ENCODE assay signal across 8 cellular contexts in the genomic region with DNA sequence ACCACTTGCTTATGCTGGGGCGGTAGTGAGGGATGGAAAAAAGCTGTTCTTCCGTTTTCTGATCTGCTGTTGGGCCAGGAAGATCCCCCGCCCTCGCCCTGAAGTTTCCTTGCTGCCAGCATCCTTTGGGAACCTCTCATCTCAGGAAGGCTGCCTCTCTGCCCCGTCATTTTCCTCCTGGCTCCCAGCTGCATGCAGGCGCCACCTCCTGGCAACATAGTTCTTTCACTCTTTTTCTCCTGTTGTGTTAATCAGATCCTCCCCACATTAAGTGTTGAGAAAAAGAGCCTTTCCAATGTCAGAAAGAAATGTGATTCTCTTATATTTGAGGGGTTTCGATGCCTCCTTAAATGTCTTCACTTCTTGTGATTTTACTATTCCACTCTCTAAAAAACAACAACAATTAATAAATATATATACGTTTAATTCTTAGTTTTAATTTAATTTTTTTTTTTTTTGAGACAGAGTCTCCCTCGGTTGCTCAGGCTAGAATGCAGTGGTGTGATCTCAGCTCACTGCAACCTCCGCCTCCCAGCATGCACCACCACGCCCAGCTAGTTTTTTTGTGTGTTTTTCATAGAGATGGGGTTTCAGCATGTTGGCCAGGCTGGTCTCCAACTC.
DNase-seq lines count a peak whose midpoint lies in the region; ATAC-seq, FAIRE-seq and TF ChIP-seq lines count a peak whose summit lies in the region.

No MANE protein-coding gene starts in this region.

- H3K4me3 ChIP-seq in K562 (no peak overlapping the region), iPS DF 6.9 (ENCODE audit: low read length) (no peak overlapping the region), spleen (no peak overlapping the region)

- in situ Hi-C loops in Caki2 (cut with HindIII; ENCODE audit: low pct_unique_long_range_greater_than_20kb, low sequenced_read_pairs) (no loop called here), K562 (cut with MboI) (no loop called here)

- no peaks in the 10 kb centered on the region for H3K4me1 ChIP-seq in K562 (replicated peaks in 1 of 2; ENCODE audit: control insufficient read depth in 2 of 2, insufficient read depth in 2 of 2, low read length in 2 of 2)
- H3K4me1 ChIP-seq in iPS DF 6.9 (ENCODE audit: control insufficient read depth, insufficient read depth, low read length) = no peaks in the 10 kb centered on the region; the same call in 1 of the 2 replicates
- peaks cover 0 to 9% (median 2%) of the 10 kb centered on the region in 6 donors for H3K4me1 ChIP-seq in spleen

- H3K9ac ChIP-seq in K562 (ENCODE audit: insufficient read depth in 1 of 2, low read depth in 2 of 2, low read length in 2 of 2) = no peak overlapping the region

- H2AFZ ChIP-seq in K562 (ENCODE audit: low read depth, low read length) = no peak overlapping the region

- POLR2A ChIA-PET in K562 (lab: Yijun Ruan, JAX) = interaction anchor here (0.6 to 2.2 kb wide), 6 partner anchors 10 to 166 kb away, joined by 3 to 13 read pairs (median 4); no protein-coding TSS in a partner anchor

- peaks cover 0 to 4% of the 10 kb centered on the region in 2 experiments; a peak in 1 of 5 replicates for H3K27me3 ChIP-seq in K562 (ENCODE audit: control insufficient read depth in 2 of 2, insufficient read depth in 2 of 2, low read length in 2 of 2)
- no peaks in the 10 kb centered on the region for H3K27me3 ChIP-seq in iPS DF 6.9 (ENCODE audit: control insufficient read depth, insufficient read depth, low read length)
- H3K27me3 ChIP-seq in spleen (replicated peaks in 1 of 7) = no peaks in the 10 kb centered on the region

- intact Hi-C loops in K562 (cut with micrococcal nuclease) = loop anchor here (1.0 kb wide), 1 partner anchor 166 kb away; no protein-coding TSS in a partner anchor
- intact Hi-C loops in spleen (cut with DNase I; ENCODE audit: low total_unique reads) = loop anchor here (5.0 kb wide), 1 partner anchor 164 kb away; no protein-coding TSS in a partner anchor

- H3K9me3 ChIP-seq in K562 (replicated peaks; ENCODE audit: control insufficient read depth, insufficient read depth, low read depth, low read length) (no peaks in the 10 kb centered on the region), iPS DF 6.9 (ENCODE audit: control insufficient read depth, insufficient read depth, low read length) (no peaks in the 10 kb centered on the region), spleen (no peaks in the 10 kb centered on the region)

- peak; percentile 91 for FAIRE-seq in K562 (lab: Jason Lieb, UNC)

- TF ChIP-seq CTCF in K562 (IDR thresholded peaks at IDR 0.05 in 2 of 3, conservative IDR thresholded peaks at IDR 0.05 in 1 of 3; ENCODE audit: insufficient read depth in 2 of 3, low read depth in 1 of 3, low read length in 3 of 3) (peak; percentile 76 to 91 (median 83)), spleen (IDR thresholded peaks at IDR 0.05 in 8 of 11, conservative IDR thresholded peaks at IDR 0.05 in 3 of 11) (peak; percentile 42 to 83 (median 60))

- H4K20me1 ChIP-seq in K562 (replicated peaks; ENCODE audit: control insufficient read depth, insufficient read depth, low read length) = no peaks in the 10 kb centered on the region

- H3K36me3 ChIP-seq in K562 (ENCODE audit: control insufficient read depth, insufficient read depth, low read length) (no peaks in the 10 kb centered on the region), iPS DF 6.9 (ENCODE audit: control insufficient read depth, insufficient read depth, low read length) (no peaks in the 10 kb centered on the region; the same call in 1 of the 2 replicates), spleen (peaks cover 0 to 24% (median 0%) of the 10 kb centered on the region in 6 donors)

- DNase-seq in Caki2 (ENCODE audit: low read depth) (peak; percentile 67), GOT3 (lab: John Stamatoyannopoulos, UW) (peak; percentile 34), NCI-H187 (lab: John Stamatoyannopoulos, UW) (peak; percentile 16 to 61), T-helper 22 cell (ENCODE audit: low read depth) (peak; percentile 14), K562 (ENCODE audit: extremely low read depth in 1 of 4, low spot score in 3 of 4) (peak; percentile 52 to 77 (median 66)), iPS DF 6.9 (ENCODE audit: low read depth, low spot score) (peak; percentile 64), spleen (peak; percentile 82)

- TF ChIP-seq POLR2A in K562 (conservative IDR thresholded peaks at IDR 0.05) (no peak), spleen (IDR thresholded peaks at IDR 0.05) (no peak)

- no peak overlapping the region for H3K4me2 ChIP-seq in K562 (ENCODE audit: insufficient read depth, low read length)

- TF ChIP-seq EP300 in K562 (IDR thresholded peaks at IDR 0.05; ENCODE audit: low read length) = no peak

- H3K9me1 ChIP-seq in K562 (ENCODE audit: control insufficient read depth, insufficient read depth, low read length) = no peaks in the 10 kb centered on the region

- CTCF ChIA-PET in K562 (lab: Yijun Ruan, JAX; ENCODE audit: low intra/inter-chr PET ratio) = interaction anchor here (0.7 to 3.4 kb wide), 4 partner anchors 163 to 169 kb away, joined by 3 to 47 read pairs (median 5); no protein-coding TSS in a partner anchor

- no peaks in the 10 kb centered on the region for H3K79me2 ChIP-seq in K562 (ENCODE audit: control insufficient read depth, insufficient read depth, low read length)

- peak; percentile 87 to 91 for TF ChIP-seq RAD21 in K562 (CRISPR knock-in tag; conservative IDR thresholded peaks at IDR 0.05 in 1 of 2, IDR thresholded peaks at IDR 0.05 in 1 of 2)

- no TSS peak for BruUV-seq in K562 (replicated peaks; lab: Mats Ljungman, UMichigan)

- ATAC-seq in K562 = peak; percentile 85
- ATAC-seq in HG03520 (IDR thresholded peaks at IDR 0.05; ENCODE audit: unreplicated experiment) = no peak

- 1% methylated on average over 11 of the region's 11 CpGs for WGBS in K562 (ENCODE audit: insufficient coverage, low coverage, missing lambda C conversion rate)
- WGBS in iPS DF 6.9 (ENCODE audit: insufficient coverage, insufficient read length) = 88% methylated on average over 1 of the region's 11 CpGs
- 29 to 41% (median 35%) methylated on average over 11 of the region's 11 CpGs for WGBS in spleen, 5 donors

- H3K27ac ChIP-seq in K562 (ENCODE audit: extremely low read depth, low read depth, low read length) (no peak overlapping the region), iPS DF 6.9 (ENCODE audit: low read length) (no peak overlapping the region), spleen (no peak overlapping the region)

TF ChIP-seq in K562, 482 proteins besides CTCF, POLR2A, EP300 and RAD21 (continues in another document):
- no peak for TF ChIP-seq ZFX (CRISPR knock-in tag; IDR thresholded peaks at IDR 0.05)
- TF ChIP-seq, protein P1, sequence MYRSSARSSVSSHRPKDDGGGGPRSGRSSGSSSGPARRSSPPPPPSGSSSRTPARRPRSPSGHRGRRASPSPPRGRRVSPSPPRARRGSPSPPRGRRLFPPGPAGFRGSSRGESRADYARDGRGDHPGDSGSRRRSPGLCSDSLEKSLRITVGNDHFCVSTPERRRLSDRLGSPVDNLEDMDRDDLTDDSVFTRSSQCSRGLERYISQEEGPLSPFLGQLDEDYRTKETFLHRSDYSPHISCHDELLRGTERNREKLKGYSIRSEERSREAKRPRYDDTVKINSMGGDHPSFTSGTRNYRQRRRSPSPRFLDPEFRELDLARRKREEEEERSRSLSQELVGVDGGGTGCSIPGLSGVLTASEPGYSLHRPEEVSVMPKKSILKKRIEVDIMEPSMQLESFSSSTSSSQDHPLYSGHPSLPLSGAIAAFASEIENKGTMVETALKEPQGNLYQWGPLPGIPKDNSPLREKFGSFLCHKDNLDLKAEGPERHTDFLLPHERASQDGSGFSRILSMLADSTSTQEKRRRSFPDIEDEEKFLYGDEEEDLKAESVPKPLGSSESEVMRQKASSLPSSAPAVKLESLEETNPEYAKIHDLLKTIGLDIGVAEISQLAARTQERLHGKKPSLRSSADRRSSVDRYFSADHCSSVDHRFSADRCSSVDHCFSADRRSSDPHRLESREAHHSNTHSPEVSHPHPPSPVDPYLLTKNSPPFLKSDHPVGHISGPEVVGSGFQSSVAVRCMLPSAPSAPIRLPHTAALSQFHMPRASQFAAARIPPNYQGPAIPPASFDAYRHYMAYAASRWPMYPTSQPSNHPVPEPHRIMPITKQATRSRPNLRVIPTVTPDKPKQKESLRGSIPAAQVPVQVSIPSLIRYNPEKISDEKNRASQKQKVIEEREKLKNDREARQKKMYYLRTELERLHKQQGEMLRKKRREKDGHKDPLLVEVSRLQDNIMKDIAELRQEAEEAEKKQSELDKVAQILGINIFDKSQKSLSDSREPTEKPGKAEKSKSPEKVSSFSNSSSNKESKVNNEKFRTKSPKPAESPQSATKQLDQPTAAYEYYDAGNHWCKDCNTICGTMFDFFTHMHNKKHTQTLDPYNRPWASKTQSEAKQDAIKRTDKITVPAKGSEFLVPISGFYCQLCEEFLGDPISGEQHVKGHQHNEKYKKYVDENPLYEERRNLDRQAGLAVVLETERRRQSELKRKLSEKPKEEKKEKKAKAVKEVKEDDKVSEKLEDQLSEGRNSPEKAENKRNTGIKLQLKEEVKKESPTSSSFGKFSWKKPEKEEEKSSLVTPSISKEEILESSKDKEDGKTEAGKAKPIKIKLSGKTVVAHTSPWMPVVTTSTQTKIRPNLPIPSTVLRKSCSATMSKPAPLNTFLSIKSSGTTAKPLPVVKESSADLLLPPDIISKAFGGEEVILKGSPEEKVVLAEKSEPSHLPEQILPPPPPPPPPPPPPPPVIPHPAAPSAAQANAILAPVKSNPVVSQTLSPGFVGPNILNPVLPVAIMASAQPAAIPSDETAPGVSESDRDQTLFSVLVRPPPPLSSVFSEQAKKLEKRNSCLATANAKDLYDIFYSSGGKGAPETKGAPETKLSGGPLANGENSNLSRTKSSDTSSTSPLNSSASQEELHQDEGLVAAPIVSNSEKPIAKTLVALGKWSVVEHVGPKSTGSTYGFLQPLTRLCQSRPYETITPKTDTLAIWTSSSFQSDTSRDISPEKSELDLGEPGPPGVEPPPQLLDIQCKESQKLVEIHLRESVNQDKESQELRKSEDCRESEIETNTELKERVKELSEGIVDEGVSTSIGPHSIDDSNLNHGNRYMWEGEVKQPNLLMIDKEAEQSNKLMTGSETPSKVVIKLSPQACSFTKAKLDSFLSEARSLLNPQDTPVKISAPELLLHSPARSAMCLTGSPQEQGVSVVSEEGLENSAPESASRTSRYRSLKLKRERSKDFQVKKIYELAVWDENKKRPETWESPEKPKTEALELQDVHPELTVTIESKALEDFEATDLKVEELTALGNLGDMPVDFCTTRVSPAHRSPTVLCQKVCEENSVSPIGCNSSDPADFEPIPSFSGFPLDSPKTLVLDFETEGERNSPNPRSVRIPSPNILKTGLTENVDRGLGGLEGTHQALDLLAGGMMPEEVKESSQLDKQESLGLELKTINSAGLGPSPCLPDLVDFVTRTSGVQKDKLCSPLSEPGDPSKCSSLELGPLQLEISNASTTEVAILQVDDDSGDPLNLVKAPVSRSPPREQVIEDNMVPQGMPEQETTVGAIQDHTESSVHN (IDR thresholded peaks at IDR 0.05; ENCODE audit: borderline replicate concordance in 1 of 2, low read depth in 1 of 2) = no peak
- TF ChIP-seq TCFL5 (CRISPR knock-in tag; conservative IDR thresholded peaks at IDR 0.05) = no peak
- TF ChIP-seq HOXB6 (CRISPR knock-in tag; IDR thresholded peaks at IDR 0.05; ENCODE audit: borderline replicate concordance) = no peak
- no peak for TF ChIP-seq ZNF134 (CRISPR knock-in tag; conservative IDR thresholded peaks at IDR 0.05)
- peak; percentile 84 for TF ChIP-seq NFE2 (IDR thresholded peaks at IDR 0.05; ENCODE audit: low read depth)

Comparison
In these comparisons a context has a peak if more than half of its experiments do, and no peak if none do; other contexts are left out.
1. DNase-seq: peak in every context shown above with its lines; median percentile 82 in spleen; 67 in Caki2; 66 in K562; 64 in iPS DF 6.9; 38 in NCI-H187; 34 in GOT3; 14 in T-helper 22 cell.